22 cellular contexts compared by ENCODE assay signal in the genomic region with DNA sequence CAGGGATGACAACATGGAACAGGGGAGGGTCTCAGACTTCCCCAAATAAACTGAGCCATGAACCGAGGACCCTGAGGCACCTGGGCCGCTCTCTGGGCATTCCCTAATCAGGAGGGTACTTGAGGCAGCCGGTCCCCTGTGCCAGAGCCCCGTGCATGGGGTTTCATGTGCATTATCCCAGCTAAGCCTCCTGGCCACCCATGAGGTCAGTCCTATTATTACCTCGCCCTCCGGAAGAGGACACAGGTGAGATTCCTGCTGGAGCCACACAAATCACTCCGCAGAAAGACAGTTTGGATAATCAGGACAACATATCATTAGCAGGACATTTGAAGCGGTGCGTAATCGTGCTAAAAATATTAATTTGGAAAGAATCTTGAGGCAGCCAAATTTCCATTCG.
"Had no signal": no experiment of that assay in that cellular context is flagged by ENCODE, and none has a peak within 500 bp of the region (broad histone marks: within the 10 kb centered on the region; RNA-seq: fewer than 3 reads in every experiment).

No MANE protein-coding gene starts in this region.

- H3K27ac ChIP-seq: ascending aorta, coronary artery, gastroesophageal sphincter, left ventricle myocardium inferior, stomach had no signal

- H3K27me3 Mint-ChIP-seq: memory B cell had no signal

- H3K27me3 ChIP-seq: ascending aorta had no signal

- H3K36me3 Mint-ChIP-seq: immature natural killer cell, memory B cell, naive B cell, type B pancreatic cell had no signal

- H3K4me3 Mint-ChIP-seq: activated CD4-positive, alpha-beta T cell treated with anti-CD3 and anti-CD28 coated beads, Interleukin-2, amount 10 ng/mL, durations not matched to agents 24 days and 14 days; activated CD8-positive, alpha-beta T cell treated with anti-CD3 and anti-CD28 coated beads for 36 hours; activated T-cell treated with anti-CD3 and anti-CD28 coated beads, Interleukin-2, amount 50 U/mL, for 24 hours; immature natural killer cell; memory B cell; neural crest cell; type B pancreatic cell had no signal

- H3K9me3 Mint-ChIP-seq: activated CD4-positive, alpha-beta T cell treated with anti-CD3 and anti-CD28 coated beads, Interleukin-2, amount 10 ng/mL, durations not matched to agents 24 days and 14 days; activated CD8-positive, alpha-beta T cell treated with anti-CD3 and anti-CD28 coated beads for 36 hours; activated T-cell treated with anti-CD3 and anti-CD28 coated beads, Interleukin-2, amount 50 U/mL, for 24 hours; immature natural killer cell; memory B cell; naive B cell; neural crest cell; type B pancreatic cell had no signal

- H3K9me3 ChIP-seq: ascending aorta, gastroesophageal sphincter, left ventricle myocardium inferior, mucosa of descending colon, stomach had no signal

- H3K4me3 ChIP-seq: ascending aorta, coronary artery, gastroesophageal sphincter, left ventricle myocardium inferior, mucosa of descending colon, skin epidermis, stomach had no signal

- ATAC-seq: activated CD8-positive, alpha-beta T cell treated with anti-CD3 and anti-CD28 coated beads for 36 hours; gastroesophageal sphincter; mucosa of descending colon had no signal

- H3K4me1 Mint-ChIP-seq: neural crest cell had no signal

- H3K36me3 ChIP-seq: ascending aorta, gastroesophageal sphincter, left ventricle myocardium inferior, stomach had no signal

- DNase-seq: activated CD4-positive, alpha-beta T cell treated with anti-CD3 and anti-CD28 coated beads, Interleukin-2, amount 10 ng/mL, durations not matched to agents 24 days and 14 days; activated CD8-positive, alpha-beta T cell treated with anti-CD3 and anti-CD28 coated beads for 36 hours; activated effector memory CD4-positive, alpha-beta T cell treated with Interleukin-2 at 50 U/mL for 16 hours; activated naive CD4-positive, alpha-beta T cell treated with anti-CD3 and anti-CD28 coated beads, Interleukin-2, amount 50 U/mL, for 16 hours; activated T-cell treated with anti-CD3 and anti-CD28 coated beads, Interleukin-2, amount 50 U/mL, for 24 hours; erythroblast; immature natural killer cell; kidney glomerular epithelial cell; left ventricle myocardium inferior; mucosa of descending colon; naive B cell; stimulated activated CD4-positive, alpha-beta T cell treated with anti-CD3 and anti-CD28 coated beads, Interleukin-15, amount 100 ng/mL, for 24 hours; stimulated activated CD4-positive, alpha-beta T cell treated with anti-CD3 and anti-CD28 coated beads, Interleukin-2, amount 100 ng/mL, for 48 hours; stomach; T1000 had no signal

- H3K4me1 ChIP-seq: ascending aorta had no signal

- H3K27ac Mint-ChIP-seq: activated CD4-positive, alpha-beta T cell treated with anti-CD3 and anti-CD28 coated beads, Interleukin-2, amount 10 ng/mL, durations not matched to agents 24 days and 14 days; activated CD8-positive, alpha-beta T cell treated with anti-CD3 and anti-CD28 coated beads for 36 hours; activated T-cell treated with anti-CD3 and anti-CD28 coated beads, Interleukin-2, amount 50 U/mL, for 24 hours; immature natural killer cell; type B pancreatic cell had no signal
